21 cellular contexts compared by ENCODE assay signal in the genomic region with DNA sequence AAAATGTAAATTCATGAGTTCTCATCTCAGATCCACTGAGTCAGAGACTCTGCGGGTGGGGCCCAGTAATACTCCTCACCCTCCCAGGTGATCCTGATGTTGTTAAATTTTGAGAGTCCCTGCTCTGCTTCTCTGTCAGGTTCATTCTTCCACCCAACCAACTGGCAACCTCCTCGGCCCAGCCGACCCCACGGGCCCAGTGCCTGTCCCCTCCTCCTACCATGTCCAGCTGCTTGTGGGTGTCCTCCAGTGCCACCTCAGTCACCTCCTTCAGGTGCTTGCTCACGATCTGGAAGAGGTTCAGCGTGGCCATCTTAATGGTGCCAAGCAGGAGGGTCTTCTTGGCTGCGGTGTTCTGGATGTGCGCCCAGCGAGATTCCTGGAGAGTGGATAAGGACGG. TPM values are rescaled to one million over a fixed set of nuclear protein-coding genes. Genes with fewer than 3 reads are reported as not detected.
DNase-seq lines count a peak whose midpoint lies in the region; ATAC-seq and TF ChIP-seq lines count a peak whose summit lies in the region.
"Had no signal": no experiment of that assay in that cellular context is flagged by ENCODE, and none has a peak within 500 bp of the region (broad histone marks: within the 10 kb centered on the region; RNA-seq: fewer than 3 reads in every experiment).

No MANE protein-coding gene starts in this region.

- no peak overlapping the region for H3K4me3 ChIP-seq in CD8-positive, alpha-beta memory T cell (ENCODE audit: low read length)
- H3K4me3 ChIP-seq: BLaER1 had no signal

- no peaks in the 10 kb centered on the region for H3K36me3 ChIP-seq in CD8-positive, alpha-beta memory T cell (ENCODE audit: insufficient read depth, low read length)
- H3K36me3 ChIP-seq: BE2C, BLaER1 had no signal

- no peak for TF ChIP-seq CTCF in foreskin keratinocyte (conservative IDR thresholded peaks at IDR 0.05)

- H3K27ac ChIP-seq in CD8-positive, alpha-beta memory T cell (ENCODE audit: low read depth, low read length), result no peak overlapping the region
- no peak overlapping the region for H3K27ac ChIP-seq in foreskin keratinocyte
- H3K27ac ChIP-seq: BLaER1 had no signal

- POLR2A ChIA-PET in CD8-positive, alpha-beta memory T cell (lab: Charles Lee), result no interaction called here

- no peaks in the 10 kb centered on the region for H3K36me3 Mint-ChIP-seq in CD8-positive, alpha-beta memory T cell
- H3K36me3 Mint-ChIP-seq: CD14-positive monocyte; CD4-positive, alpha-beta memory T cell; CD4-positive, CD25-positive, alpha-beta regulatory T cell had no signal

- no peaks in the 10 kb centered on the region for H3K9me3 Mint-ChIP-seq in CD8-positive, alpha-beta memory T cell
- H3K9me3 Mint-ChIP-seq: CD4-positive, CD25-positive, alpha-beta regulatory T cell had no signal

- H3K27ac Mint-ChIP-seq in CD8-positive, alpha-beta memory T cell, result no peak overlapping the region
- H3K27ac Mint-ChIP-seq: CD14-positive monocyte; CD4-positive, alpha-beta memory T cell; CD4-positive, CD25-positive, alpha-beta regulatory T cell had no signal

- peaks cover 2 to 10% of the 10 kb centered on the region in 2 donors for H3K27me3 Mint-ChIP-seq in CD8-positive, alpha-beta memory T cell

- peaks cover 2% of the 10 kb centered on the region for H3K4me1 ChIP-seq in CD8-positive, alpha-beta memory T cell (ENCODE audit: insufficient read depth, low read length)
- no peaks in the 10 kb centered on the region for H3K4me1 ChIP-seq in foreskin keratinocyte
- H3K4me1 ChIP-seq: BE2C had no signal

- CTCF ChIA-PET in CD8-positive, alpha-beta memory T cell (lab: Charles Lee), result no interaction called here

- peaks cover 4 to 8% (median 8%) of the 10 kb centered on the region in 3 donors for H3K4me1 Mint-ChIP-seq in CD8-positive, alpha-beta memory T cell
- H3K4me1 Mint-ChIP-seq: CD14-positive monocyte had no signal

- ATAC-seq in left lobe of liver (no peak), foreskin keratinocyte (no peak)

- intact Hi-C loops in posterior vena cava (cut with DNase I), result no loop called here

- peak; percentile 29 for DNase-seq in left lobe of liver (ENCODE audit: low spot score)
- DNase-seq in mesenteric fat pad (ENCODE audit: low spot score), result peak; percentile 33
- peak; percentile 74 for DNase-seq in posterior vena cava (ENCODE audit: low spot score)
- DNase-seq in putamen (ENCODE audit: low spot score), result no peak
- no peak for DNase-seq in NCI-H1092 (lab: John Stamatoyannopoulos, UW)
- no peak for DNase-seq in CD8-positive, alpha-beta memory T cell
- DNase-seq in foreskin keratinocyte, result no peak
- DNase-seq: 8988T; ACHN; BE2C; C1 segment of cervical spinal cord; Caco-2; Calu3; CD4-positive, alpha-beta memory T cell; CD4-positive, CD25-positive, alpha-beta regulatory T cell; DMS79 treated with DMSO at 0.1 percent for 48 hours; GF-D8 had no signal

- no peaks in the 10 kb centered on the region for H3K9me3 ChIP-seq in CD8-positive, alpha-beta memory T cell (ENCODE audit: low read length)
- H3K9me3 ChIP-seq: BE2C, BLaER1, Caco-2 had no signal

- no peak overlapping the region for H3K4me3 Mint-ChIP-seq in CD8-positive, alpha-beta memory T cell
- H3K4me3 Mint-ChIP-seq: CD14-positive monocyte; CD4-positive, alpha-beta memory T cell; CD4-positive, CD25-positive, alpha-beta regulatory T cell had no signal

- H3K27me3 ChIP-seq in CD8-positive, alpha-beta memory T cell (ENCODE audit: insufficient read depth, low read length, poor library complexity, severe bottlenecking), result no peaks in the 10 kb centered on the region
- H3K27me3 ChIP-seq in foreskin keratinocyte, result peaks cover 4% of the 10 kb centered on the region
- H3K27me3 ChIP-seq: BE2C, BLaER1 had no signal

RNA-seq across cellular contexts. Expression of gene CCDC42, which starts 9.8 kb away (rescaled TPM):
- total RNA-seq in left lobe of liver (not detected), mesenteric fat pad (not detected), posterior vena cava (not detected), foreskin keratinocyte (not detected in 2 replicates)
- under 1 TPM; 0.22 to 0.31 TPM for total RNA-seq in CD8-positive, alpha-beta memory T cell
- not detected for polyA plus RNA-seq in CD8-positive, alpha-beta memory T cell
- not detected in 2 replicates for polyA plus RNA-seq in foreskin keratinocyte
- total RNA-seq: A673; Caco-2; Calu3; CD4-positive, CD25-positive, alpha-beta regulatory T cell had no signal
- polyA plus RNA-seq: AG04450; CD14-positive monocyte; CD4-positive, alpha-beta memory T cell had no signal

RNA-seq across cellular contexts. Expression of gene SPDYE4, which starts 23.5 kb away (rescaled TPM):
- total RNA-seq in left lobe of liver, result not detected
- total RNA-seq in mesenteric fat pad, result not detected
- total RNA-seq in posterior vena cava, result not detected
- not detected for total RNA-seq in CD8-positive, alpha-beta memory T cell
- not detected for polyA plus RNA-seq in CD8-positive, alpha-beta memory T cell
- not detected in 2 replicates for total RNA-seq in foreskin keratinocyte
- not detected in 2 replicates for polyA plus RNA-seq in foreskin keratinocyte
- total RNA-seq: A673; Caco-2; Calu3; CD4-positive, alpha-beta memory T cell; CD4-positive, CD25-positive, alpha-beta regulatory T cell had no signal
- polyA plus RNA-seq: AG04450; CD14-positive monocyte; CD4-positive, alpha-beta memory T cell; CD4-positive, CD25-positive, alpha-beta regulatory T cell had no signal

Comparison
In these comparisons a context has a peak if more than half of its experiments do, and no peak if none do; other contexts are left out.
1. DNase-seq: peak in left lobe of liver (single experiment), mesenteric fat pad (single experiment) and posterior vena cava (single experiment); none in putamen (single experiment), NCI-H1092 (single experiment), CD8-positive, alpha-beta memory T cell (0 of 5) and foreskin keratinocyte (0 of 2).